Comparison of ENCODE assay signal across 28 cellular contexts in genomic region chr12:18825138-18825537, GRCh38.
"Had no signal": no experiment of that assay in that cellular context is flagged by ENCODE, and none has a peak within 500 bp of the region (broad histone marks: within the 10 kb centered on the region; RNA-seq: fewer than 3 reads in every experiment).

No MANE protein-coding gene starts in this region.

- H3K27ac Mint-ChIP-seq: naive thymus-derived CD4-positive, alpha-beta T cell; natural killer cell; nephron; neural progenitor cell; stimulated activated effector memory CD8-positive, alpha-beta T cell treated with anti-CD3 and anti-CD28 coated beads, Interleukin-12 subunit alpha, Interleukin-12 subunit beta, amount 100 ng/mL, for 72 hours; stimulated activated naive B cell treated with anti-CD40 and anti-IgM and Interleukin-4, amounts not matched to agents 10 μg/mL and 1 μg/mL and 100 μg/mL, for 72 hours; stimulated activated naive CD8-positive, alpha-beta T cell treated with anti-CD3 and anti-CD28 coated beads, Interleukin-15, Interleukin-2, amounts not matched to agents 100 ng/mL and 50 ng/mL, for 24 hours had no signal

- H3K4me1 ChIP-seq: neural progenitor cell, parathyroid adenoma, prostate gland, right lobe of liver, sigmoid colon, stomach, thyroid gland, tibial nerve, upper lobe of left lung, vagina had no signal

- H3K9ac ChIP-seq: neural progenitor cell, parathyroid adenoma had no signal

- DNase-seq: naive thymus-derived CD4-positive, alpha-beta T cell; natural killer cell; occipital lobe; ovary; posterior cingulate gyrus; right cardiac atrium; right lobe of liver; sigmoid colon; small intestine; stimulated activated CD4-positive, alpha-beta T cell treated with anti-CD3 and anti-CD28 coated beads, Interleukin-15, amount 100 ng/mL, for 24 hours; stimulated activated CD4-positive, alpha-beta T cell treated with anti-CD3 and anti-CD28 coated beads, Interleukin-2, amount 100 ng/mL, for 24 hours; stimulated activated CD4-positive, alpha-beta T cell treated with anti-CD3 and anti-CD28 coated beads, Interleukin-2, amount 100 ng/mL, for 48 hours; stimulated activated CD4-positive, alpha-beta T cell treated with anti-CD3 and anti-CD28 coated beads, Interleukin-4, amount 100 ng/mL, for 24 hours; stimulated activated naive B cell treated with anti-CD40 and anti-IgM and Interleukin-4, amounts not matched to agents 10 μg/mL and 1 μg/mL and 100 μg/mL, for 72 hours; stimulated activated naive CD4-positive, alpha-beta T cell treated with Interleukin-2 at 50 U/mL for 16 hours; stomach; thyroid gland; trophoblast cell; upper lobe of left lung had no signal

- H3K36me3 ChIP-seq: ovary, prostate gland, right lobe of liver, sigmoid colon, stomach, thoracic aorta, thyroid gland, tibial nerve, upper lobe of left lung, vagina had no signal

- H3K27me3 ChIP-seq: neural progenitor cell, ovary, right lobe of liver, sigmoid colon, stomach, thyroid gland, tibial nerve, upper lobe of left lung, vagina had no signal

- H3K4me3 ChIP-seq: neural progenitor cell, ovary, prostate gland, right lobe of liver, sigmoid colon, stomach, thoracic aorta, thyroid gland, tibial nerve, upper lobe of left lung, vagina had no signal

- H3K27me3 Mint-ChIP-seq: stimulated activated naive B cell treated with anti-CD40 and anti-IgM and Interleukin-4, amounts not matched to agents 10 μg/mL and 1 μg/mL and 100 μg/mL, for 72 hours; stimulated activated naive CD8-positive, alpha-beta T cell treated with anti-CD3 and anti-CD28 coated beads, Interleukin-15, Interleukin-2, amounts not matched to agents 100 ng/mL and 50 ng/mL, for 24 hours had no signal

- H3K9me3 ChIP-seq: ovary, prostate gland, right lobe of liver, thyroid gland, vagina had no signal

- H3K4me2 ChIP-seq: neural progenitor cell had no signal

- H3K27ac ChIP-seq: neural progenitor cell, ovary, parathyroid adenoma, prostate gland, right lobe of liver, sigmoid colon, stomach, thoracic aorta, thyroid gland, tibial nerve, upper lobe of left lung, vagina had no signal

- H3K36me3 Mint-ChIP-seq: naive thymus-derived CD4-positive, alpha-beta T cell; natural killer cell; neural progenitor cell; stimulated activated effector memory CD8-positive, alpha-beta T cell treated with anti-CD3 and anti-CD28 coated beads, Interleukin-12 subunit alpha, Interleukin-12 subunit beta, amount 100 ng/mL, for 72 hours; stimulated activated naive B cell treated with anti-CD40 and anti-IgM and Interleukin-4, amounts not matched to agents 10 μg/mL and 1 μg/mL and 100 μg/mL, for 72 hours had no signal

- H3K4me3 Mint-ChIP-seq: naive thymus-derived CD4-positive, alpha-beta T cell; natural killer cell; nephron; neural progenitor cell; stimulated activated effector memory CD8-positive, alpha-beta T cell treated with anti-CD3 and anti-CD28 coated beads, Interleukin-12 subunit alpha, Interleukin-12 subunit beta, amount 100 ng/mL, for 72 hours; stimulated activated naive B cell treated with anti-CD40 and anti-IgM and Interleukin-4, amounts not matched to agents 10 μg/mL and 1 μg/mL and 100 μg/mL, for 72 hours; stimulated activated naive CD8-positive, alpha-beta T cell treated with anti-CD3 and anti-CD28 coated beads, Interleukin-15, Interleukin-2, amounts not matched to agents 100 ng/mL and 50 ng/mL, for 24 hours had no signal

- H3K4me1 Mint-ChIP-seq: naive thymus-derived CD4-positive, alpha-beta T cell; natural killer cell; nephron; stimulated activated effector memory CD8-positive, alpha-beta T cell treated with anti-CD3 and anti-CD28 coated beads, Interleukin-12 subunit alpha, Interleukin-12 subunit beta, amount 100 ng/mL, for 72 hours; stimulated activated naive B cell treated with anti-CD40 and anti-IgM and Interleukin-4, amounts not matched to agents 10 μg/mL and 1 μg/mL and 100 μg/mL, for 72 hours had no signal
